In genomic region chr5:135034963-135035677, GRCh38 we compare ENCODE assay signal across 13 cellular contexts. TPM values are rescaled to one million over a fixed set of nuclear protein-coding genes. Genes with fewer than 3 reads are reported as not detected.
DNase-seq lines count a peak whose midpoint lies in the region; ATAC-seq and TF ChIP-seq lines count a peak whose summit lies in the region.
"Had no signal": no experiment of that assay in that cellular context is flagged by ENCODE, and none has a peak within 500 bp of the region (broad histone marks: within the 10 kb centered on the region; RNA-seq: fewer than 3 reads in every experiment).

No MANE protein-coding gene starts in this region.

- no peak for TF ChIP-seq CTCF in hepatocyte (IDR thresholded peaks at IDR 0.05; ENCODE audit: poor library complexity)
- TF ChIP-seq CTCF in tibial artery (IDR thresholded peaks at IDR 0.05) = no peak

- H4K20me1 ChIP-seq in hepatocyte (ENCODE audit: insufficient read depth, poor library complexity, severe bottlenecking) = peaks cover 18% of the 10 kb centered on the region

- peaks cover 11% of the 10 kb centered on the region; the same call in 1 of the 2 replicates for H3K36me3 ChIP-seq in SJCRH30
- no peaks in the 10 kb centered on the region for H3K36me3 ChIP-seq in hepatocyte (replicated peaks; ENCODE audit: insufficient read depth, low read depth)
- no peaks in the 10 kb centered on the region for H3K36me3 ChIP-seq in tibial artery
- H3K36me3 ChIP-seq: BLaER1 had no signal

- H3K9me3 Mint-ChIP-seq in activated CD8-positive, alpha-beta memory T cell treated with anti-CD3 and anti-CD28 coated beads, Interleukin-2, amount 10 ng/mL, durations not matched to agents 7 days and 5 days (ENCODE audit: low read depth) = no peaks in the 10 kb centered on the region

- no peak overlapping the region for H2AFZ ChIP-seq in hepatocyte

- H3K27ac ChIP-seq in SJCRH30 = peak overlapping the region; percentile 75
- peak overlapping the region; percentile 97 for H3K27ac ChIP-seq in hepatocyte
- H3K27ac ChIP-seq in tibial artery = peak overlapping the region; percentile 84 to 96
- H3K27ac ChIP-seq: BLaER1, body of pancreas had no signal

- DNase-seq in activated CD8-positive, alpha-beta memory T cell treated with anti-CD3 and anti-CD28 coated beads, Interleukin-2, amount 10 ng/mL, durations not matched to agents 7 days and 5 days = no peak
- DNase-seq in activated CD8-positive, alpha-beta memory T cell treated with anti-CD3 and anti-CD28 coated beads, Interleukin-2, amount 50 U/mL, for 4 hours = no peak
- DNase-seq in SJCRH30 = peak in 1 of 2 experiments; percentile 35
- no peak for DNase-seq in hepatocyte (ENCODE audit: low spot score)
- no peak for DNase-seq in tibial artery
- no peak for DNase-seq in inferior parietal cortex (ENCODE audit: extremely low spot score)
- no peak for DNase-seq in NCI-H774 (lab: John Stamatoyannopoulos, UW)
- DNase-seq in NCI-H187 (lab: John Stamatoyannopoulos, UW) = no peak
- DNase-seq: hippocampal formation, NCI-H1436 treated with DMSO at 0.1 percent for 48 hours, T-helper 9 cell had no signal

- H3K27ac Mint-ChIP-seq in activated CD8-positive, alpha-beta memory T cell treated with anti-CD3 and anti-CD28 coated beads, Interleukin-2, amount 10 ng/mL, durations not matched to agents 7 days and 5 days = no peak overlapping the region

- peaks cover 81% of the 10 kb centered on the region for H3K79me2 ChIP-seq in hepatocyte

- H3K27me3 Mint-ChIP-seq in activated CD8-positive, alpha-beta memory T cell treated with anti-CD3 and anti-CD28 coated beads, Interleukin-2, amount 10 ng/mL, durations not matched to agents 7 days and 5 days = peaks cover 79% of the 10 kb centered on the region

- ATAC-seq in activated CD8-positive, alpha-beta memory T cell treated with anti-CD3 and anti-CD28 coated beads, Interleukin-2, amount 10 ng/mL, durations not matched to agents 7 days and 5 days = no peak

- peak overlapping the region; percentile 26 for H3K4me3 Mint-ChIP-seq in activated CD8-positive, alpha-beta memory T cell treated with anti-CD3 and anti-CD28 coated beads, Interleukin-2, amount 10 ng/mL, durations not matched to agents 7 days and 5 days

- H3K4me1 ChIP-seq in SJCRH30 (no peaks in the 10 kb centered on the region), hepatocyte (ENCODE audit: insufficient read depth) (peaks cover 28% of the 10 kb centered on the region), tibial artery (peaks cover 0 to 55% (median 29%) of the 10 kb centered on the region in 4 donors)

- WGBS in hepatocyte (ENCODE audit: low lambda C conversion rate, missing lambda C conversion rate) = 51% methylated on average over 14 of the region's 14 CpGs

- peak overlapping the region; percentile 84 for H3K4me2 ChIP-seq in hepatocyte

- CTCF ChIA-PET in activated CD8-positive, alpha-beta memory T cell treated with anti-CD3 and anti-CD28 coated beads, Interleukin-2, amount 10 ng/mL, durations not matched to agents 7 days and 5 days (lab: Charles Lee) = no interaction called here

- H3K9me2 ChIP-seq in hepatocyte (replicated peaks; ENCODE audit: insufficient read depth) = no peaks in the 10 kb centered on the region

- intact Hi-C loops in tibial artery (cut with DNase I; ENCODE audit: low total_unique reads) = loop anchor here (10.0 kb wide), 2 partner anchors 130 to 160 kb away; partner anchors contain the start of gene PCBD2

- H3K27me3 ChIP-seq in SJCRH30 (no peaks in the 10 kb centered on the region), hepatocyte (peaks cover 65% of the 10 kb centered on the region), tibial artery (peaks cover 0 to 44% of the 10 kb centered on the region in 2 donors)

- H3K9me3 ChIP-seq in SJCRH30 (replicated peaks) (no peaks in the 10 kb centered on the region), hepatocyte (ENCODE audit: low read depth) (no peaks in the 10 kb centered on the region), tibial artery (no peaks in the 10 kb centered on the region)
- H3K9me3 ChIP-seq: body of pancreas had no signal

- H3K4me3 ChIP-seq in SJCRH30 = peak overlapping the region; percentile 99
- peak overlapping the region; percentile 26 for H3K4me3 ChIP-seq in hepatocyte
- peak overlapping the region; percentile 90 for H3K4me3 ChIP-seq in tibial artery
- H3K4me3 ChIP-seq: body of pancreas had no signal

- H3K4me1 Mint-ChIP-seq in activated CD8-positive, alpha-beta memory T cell treated with anti-CD3 and anti-CD28 coated beads, Interleukin-2, amount 10 ng/mL, durations not matched to agents 7 days and 5 days = peaks cover 27% of the 10 kb centered on the region

- no peaks in the 10 kb centered on the region for H3K36me3 Mint-ChIP-seq in activated CD8-positive, alpha-beta memory T cell treated with anti-CD3 and anti-CD28 coated beads, Interleukin-2, amount 10 ng/mL, durations not matched to agents 7 days and 5 days

RNA-seq across cellular contexts. Expression of gene PITX1, which starts 1.1 kb away (rescaled TPM):
- total RNA-seq in activated CD8-positive, alpha-beta memory T cell treated with anti-CD3 and anti-CD28 coated beads, Interleukin-2, amount 10 ng/mL, durations not matched to agents 7 days and 5 days = under 1 TPM in 1 of 2 experiments, not detected in 1; 0.14 TPM
- 37.8 and 38.5 TPM in 2 replicates for total RNA-seq in SJCRH30 (2014; rRNA removed; shearing (Covaris generic))
- 62.9 and 64.9 TPM in 2 replicates for total RNA-seq in hepatocyte
- 141 and 156 TPM in 2 replicates for polyA plus RNA-seq in hepatocyte
- total RNA-seq: body of pancreas had no signal

Comparison
In these comparisons a context has a peak if more than half of its experiments do, and no peak if none do; other contexts are left out.
1. H3K4me3 ChIP-seq: peak in every context shown above with its lines; median percentile 99 in SJCRH30; 90 in tibial artery; 26 in hepatocyte.
2. RNA of gene PITX1, which starts 1.1 kb away (total RNA-seq): 62.9 to 64.9 TPM in hepatocyte and 37.8 to 38.5 TPM in SJCRH30; 0.14 TPM in activated CD8-positive, alpha-beta memory T cell treated with anti-CD3 and anti-CD28 coated beads, Interleukin-2, amount 10 ng/mL, durations not matched to agents 7 days and 5 days; every median in the first group is over 10 times any median in the second.
3. Peak in every context shown above with its lines, with median percentiles within 50 percentile points of each other: H3K27ac ChIP-seq.